Comparison of ENCODE assay signal across 11 cellular contexts in genomic region chr12:39807043-39807442, GRCh38.
DNase-seq lines count a peak whose midpoint lies in the region; ATAC-seq and TF ChIP-seq lines count a peak whose summit lies in the region.
"Had no signal": no experiment of that assay in that cellular context is flagged by ENCODE, and none has a peak within 500 bp of the region (broad histone marks: within the 10 kb centered on the region; RNA-seq: fewer than 3 reads in every experiment).

No MANE protein-coding gene starts in this region.

- H3K9me2 ChIP-seq in GM23338 (ENCODE audit: insufficient read depth) = no peaks in the 10 kb centered on the region

- ATAC-seq in GM23338 (peak; percentile 96), aorta (ENCODE audit: low FRiP score) (no peak), GM18873 (IDR thresholded peaks at IDR 0.05; ENCODE audit: low FRiP score, unreplicated experiment) (no peak)

- 90% methylated on average over 5 of the region's 5 CpGs for WGBS in prostate gland
- WGBS in aorta, 2 donors = 82 to 88% methylated on average over 5 of the region's 5 CpGs

- H4K20me1 ChIP-seq in GM23338 (replicated peaks; ENCODE audit: insufficient read depth) = no peaks in the 10 kb centered on the region

- DNase-seq in CMK (ENCODE audit: low read depth) = peak; percentile 5
- peak; percentile 77 for DNase-seq in GM23338 (ENCODE audit: low spot score)
- peak; percentile 8 for DNase-seq in NCI-H460 (ENCODE audit: extremely low read depth, low read depth)
- DNase-seq in fibroblast of the aortic adventitia (ENCODE audit: low read depth) = no peak
- no peak for DNase-seq in medulla oblongata (ENCODE audit: extremely low spot score)
- no peak for DNase-seq in prostate gland (ENCODE audit: low spot score)
- no peak for DNase-seq in aorta
- DNase-seq: NCI-H524 treated with DMSO at 0.1 percent for 48 hours had no signal

- TF ChIP-seq POLR2A in prostate gland (IDR thresholded peaks at IDR 0.05) = no peak

- TF ChIP-seq CTCF in GM23338 (conservative IDR thresholded peaks at IDR 0.05; ENCODE audit: low read depth in 2 of 2) (peak; percentile 66 to 71), fibroblast of the aortic adventitia (IDR thresholded peaks at IDR 0.05; ENCODE audit: insufficient read depth, low read length) (peak; percentile 47), prostate gland (IDR thresholded peaks at IDR 0.05) (no peak)

- no peaks in the 10 kb centered on the region for H3K79me2 ChIP-seq in GM23338 (replicated peaks; ENCODE audit: insufficient read depth)

- no peak overlapping the region for H2AFZ ChIP-seq in GM23338

- no peaks in the 10 kb centered on the region for H3F3A ChIP-seq in GM23338 (replicated peaks; ENCODE audit: low read depth)

- no peaks in the 10 kb centered on the region for H3K27me3 Mint-ChIP-seq in GM23338 (ENCODE audit: insufficient read depth, low read depth, poor library complexity)
- H3K27me3 Mint-ChIP-seq: brain had no signal

- H3K27ac ChIP-seq in GM23338 (ENCODE audit: low read depth) (no peak overlapping the region), prostate gland (no peak overlapping the region), aorta (ENCODE audit: low read depth in 1 of 2, low read length in 2 of 2) (no peak overlapping the region)
- H3K27ac ChIP-seq: thoracic aorta had no signal

- peaks cover 17% of the 10 kb centered on the region for H3K4me1 Mint-ChIP-seq in GM23338

- no peaks in the 10 kb centered on the region for H3K27me3 ChIP-seq in GM23338 (ENCODE audit: insufficient read depth)
- no peaks in the 10 kb centered on the region for H3K27me3 ChIP-seq in prostate gland (replicated peaks; ENCODE audit: insufficient read depth)
- H3K27me3 ChIP-seq in aorta (ENCODE audit: control insufficient read depth in 1 of 2, insufficient read depth in 2 of 2, low read length in 1 of 2) = no peaks in the 10 kb centered on the region

- no peak overlapping the region for H3K4me3 ChIP-seq in GM23338
- no peak overlapping the region for H3K4me3 ChIP-seq in fibroblast of the aortic adventitia (ENCODE audit: low read depth, low read length)
- H3K4me3 ChIP-seq in prostate gland = no peak overlapping the region
- no peak overlapping the region for H3K4me3 ChIP-seq in aorta (ENCODE audit: low read length in 2 of 2)
- H3K4me3 ChIP-seq: thoracic aorta had no signal

- no peak overlapping the region for H3K27ac Mint-ChIP-seq in GM23338
- H3K27ac Mint-ChIP-seq: brain had no signal

- H3K4me1 ChIP-seq in GM23338 (ENCODE audit: insufficient read depth) (peaks cover 8% of the 10 kb centered on the region), prostate gland (replicated peaks) (no peaks in the 10 kb centered on the region), aorta (ENCODE audit: control insufficient read depth in 1 of 2, insufficient read depth in 2 of 2, low read length in 2 of 2) (no peaks in the 10 kb centered on the region)

- intact Hi-C loops in prostate gland (cut with DNase I) = no loop called here
- intact Hi-C loops in aorta (cut with DNase I) = no loop called here

- no peak overlapping the region for H3K4me2 ChIP-seq in GM23338

- no peaks in the 10 kb centered on the region for H3K36me3 ChIP-seq in GM23338 (ENCODE audit: insufficient read depth)
- H3K36me3 ChIP-seq in prostate gland = no peaks in the 10 kb centered on the region
- no peaks in the 10 kb centered on the region for H3K36me3 ChIP-seq in aorta (ENCODE audit: control insufficient read depth in 1 of 2, insufficient read depth in 2 of 2, low read length in 1 of 2)
- H3K36me3 ChIP-seq: thoracic aorta had no signal

- H3K9me3 Mint-ChIP-seq in GM23338 = peaks cover 10% of the 10 kb centered on the region

- H3K36me3 Mint-ChIP-seq in GM23338 (ENCODE audit: low read depth) = peaks cover 6% of the 10 kb centered on the region; the same call in 1 of the 3 replicates
- H3K36me3 Mint-ChIP-seq: brain had no signal

- no peak overlapping the region for H3K4me3 Mint-ChIP-seq in GM23338
- H3K4me3 Mint-ChIP-seq: brain had no signal

- H3K9me3 ChIP-seq in prostate gland = no peaks in the 10 kb centered on the region
- no peaks in the 10 kb centered on the region for H3K9me3 ChIP-seq in aorta (ENCODE audit: control insufficient read depth, low read length)
- H3K9me3 ChIP-seq: thoracic aorta had no signal

TF ChIP-seq in GM23338, 12 proteins besides CTCF, POLR2A, EP300 and RAD21 (continues in another document):
- TF ChIP-seq EZH2 (IDR thresholded peaks at IDR 0.05; ENCODE audit: low read depth, unreplicated experiment) (no peak), POLR2AphosphoS5 (IDR thresholded peaks at IDR 0.05; ENCODE audit: low read depth) (no peak), ZNF331 (CRISPR knock-in tag; IDR thresholded peaks at IDR 0.05; ENCODE audit: low read depth) (no peak), REST (IDR thresholded peaks at IDR 0.05; ENCODE audit: unreplicated experiment) (no peak), NANOG (IDR thresholded peaks at IDR 0.05; ENCODE audit: borderline replicate concordance) (no peak), CREB1 (CRISPR knock-in tag; IDR thresholded peaks at IDR 0.05; ENCODE audit: low read depth) (no peak), ZNF114 (CRISPR knock-in tag; IDR thresholded peaks at IDR 0.05) (no peak)

Comparison
In these comparisons a context has a peak if more than half of its experiments do, and no peak if none do; other contexts are left out.
1. DNase-seq: peak in CMK (single experiment), GM23338 (single experiment) and NCI-H460 (single experiment); none in fibroblast of the aortic adventitia (single experiment), medulla oblongata (single experiment), prostate gland (single experiment) and aorta (0 of 2).
2. CTCF ChIP-seq: peak in GM23338 (2 of 2) and fibroblast of the aortic adventitia (single experiment); none in prostate gland (0 of 4).